13 cellular contexts compared by ENCODE assay signal in the genomic region with DNA sequence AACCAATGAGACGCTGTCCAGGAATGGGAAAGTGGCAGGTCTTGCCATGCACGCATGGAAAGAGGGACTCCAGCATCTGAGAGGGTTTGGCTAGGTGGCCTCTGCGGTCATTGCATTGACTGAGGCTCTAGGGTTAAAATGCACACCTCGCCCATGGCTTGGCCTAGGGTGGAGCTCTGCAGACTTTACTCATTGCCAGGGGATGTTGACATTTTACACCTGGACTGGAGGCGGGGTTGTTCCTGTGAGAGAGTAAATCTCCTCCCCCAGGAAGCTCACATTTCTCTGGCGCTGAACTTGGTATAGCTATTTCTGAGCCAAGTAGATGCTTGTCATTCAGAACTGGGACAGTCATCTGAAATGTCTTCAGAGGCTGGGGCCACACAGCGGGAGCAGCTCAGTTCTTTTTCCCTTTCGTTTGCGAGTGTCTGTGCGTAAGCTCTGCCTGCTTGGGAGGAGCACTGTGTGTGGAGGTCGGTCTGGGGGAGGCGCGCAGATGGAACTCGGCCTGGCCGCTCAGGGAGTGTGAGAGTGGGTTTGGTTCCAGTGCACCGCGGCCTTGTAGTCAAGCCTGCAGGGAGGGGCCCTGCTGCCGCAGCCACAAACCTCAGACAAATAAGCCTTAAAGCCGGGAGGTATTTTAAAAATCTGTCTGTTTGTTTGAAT.
A peak's percentile ranks its signal among the peaks of the same experiment; 100 is the strongest.
DNase-seq lines count a peak whose midpoint lies in the region; ATAC-seq and TF ChIP-seq lines count a peak whose summit lies in the region.
"Had no signal": no experiment of that assay in that cellular context is flagged by ENCODE, and none has a peak within 500 bp of the region (broad histone marks: within the 10 kb centered on the region; RNA-seq: fewer than 3 reads in every experiment).

No MANE protein-coding gene starts in this region.

- H3K27ac Mint-ChIP-seq in MCF 10A (ENCODE audit: low read depth, unreplicated experiment) (no peak overlapping the region), memory B cell (peak overlapping the region; percentile 78), natural killer cell (no peak overlapping the region)
- H3K27ac Mint-ChIP-seq: activated naive CD4-positive, alpha-beta T cell treated with anti-CD3 and anti-CD28 coated beads, Interleukin-2, amount 50 U/mL, for 24 hours had no signal

- no peaks in the 10 kb centered on the region for H3K27me3 ChIP-seq in breast epithelium
- H3K27me3 ChIP-seq in colonic mucosa: no peaks in the 10 kb centered on the region
- H3K27me3 ChIP-seq in testis: no peaks in the 10 kb centered on the region

- H3K4me1 ChIP-seq in breast epithelium: no peaks in the 10 kb centered on the region
- H3K4me1 ChIP-seq in colonic mucosa: no peaks in the 10 kb centered on the region
- H3K4me1 ChIP-seq in testis: peaks cover 6% of the 10 kb centered on the region

- no peak overlapping the region for H3K27ac ChIP-seq in breast epithelium
- H3K27ac ChIP-seq in colonic mucosa: peak overlapping the region; percentile 38
- peak overlapping the region in 1 of 2 donors; percentile 36 for H3K27ac ChIP-seq in testis
- H3K27ac ChIP-seq: SK-N-MC, VCaP had no signal

- TF ChIP-seq CTCF in MCF 10A (IDR thresholded peaks at IDR 0.05; ENCODE audit: unreplicated experiment) (no peak), breast epithelium (IDR thresholded peaks at IDR 0.05) (no peak), colonic mucosa (IDR thresholded peaks at IDR 0.05) (no peak), testis (IDR thresholded peaks at IDR 0.05) (no peak), natural killer cell (IDR thresholded peaks at IDR 0.05) (no peak)

- H3K9me3 Mint-ChIP-seq in MCF 10A (ENCODE audit: unreplicated experiment): no peaks in the 10 kb centered on the region
- no peaks in the 10 kb centered on the region for H3K9me3 Mint-ChIP-seq in memory B cell
- H3K9me3 Mint-ChIP-seq in natural killer cell: no peaks in the 10 kb centered on the region
- H3K9me3 Mint-ChIP-seq: activated naive CD4-positive, alpha-beta T cell treated with anti-CD3 and anti-CD28 coated beads, Interleukin-2, amount 50 U/mL, for 24 hours had no signal

- ATAC-seq in memory B cell (ENCODE audit: low read depth) (no peak), natural killer cell (no peak)

- H3K4me3 Mint-ChIP-seq in MCF 10A (ENCODE audit: unreplicated experiment) (no peak overlapping the region), memory B cell (peak overlapping the region; percentile 69), natural killer cell (no peak overlapping the region)
- H3K4me3 Mint-ChIP-seq: activated naive CD4-positive, alpha-beta T cell treated with anti-CD3 and anti-CD28 coated beads, Interleukin-2, amount 50 U/mL, for 24 hours had no signal

- WGBS in testis, 2 donors: 60 to 76% methylated on average over 16 to 19 of the region's 19 CpGs

- H3K4me1 Mint-ChIP-seq in MCF 10A (ENCODE audit: insufficient read depth, unreplicated experiment): no peaks in the 10 kb centered on the region
- peaks cover 8% of the 10 kb centered on the region for H3K4me1 Mint-ChIP-seq in memory B cell
- H3K4me1 Mint-ChIP-seq in natural killer cell: peaks cover 0 to 7% of the 10 kb centered on the region in 2 donors

- H3K27me3 Mint-ChIP-seq in MCF 10A (ENCODE audit: insufficient read depth, unreplicated experiment) (no peaks in the 10 kb centered on the region), memory B cell (no peaks in the 10 kb centered on the region), natural killer cell (ENCODE audit: low read depth in 2 of 2) (no peaks in the 10 kb centered on the region)
- H3K27me3 Mint-ChIP-seq: activated naive CD4-positive, alpha-beta T cell treated with anti-CD3 and anti-CD28 coated beads, Interleukin-2, amount 50 U/mL, for 24 hours had no signal

- intact Hi-C loops in MCF 10A (cut with micrococcal nuclease) (no loop called here), breast epithelium (cut with DNase I; ENCODE audit: low total_unique reads) (no loop called here), colonic mucosa (cut with DNase I) (no loop called here), testis (cut with DNase I; ENCODE audit: low total_unique reads) (no loop called here), natural killer cell (cut with micrococcal nuclease) (no loop called here)

- no peak for TF ChIP-seq POLR2A in breast epithelium (IDR thresholded peaks at IDR 0.05)
- no peak for TF ChIP-seq POLR2A in testis (IDR thresholded peaks at IDR 0.05)

- DNase-seq in MCF 10A (ENCODE audit: unreplicated experiment) (peak; percentile 69), breast epithelium (ENCODE audit: low spot score in 2 of 2) (no peak), colonic mucosa (peak; percentile 79), memory B cell (ENCODE audit: low spot score in 2 of 2) (no peak), testis (peak; percentile 55), NCI-H345 (lab: John Stamatoyannopoulos, UW) (no peak), natural killer cell (no peak), DMS153 (lab: John Stamatoyannopoulos, UW) (no peak)
- DNase-seq: DMS79, NCI-H524 had no signal

- no peaks in the 10 kb centered on the region for H3K9me3 ChIP-seq in breast epithelium
- no peaks in the 10 kb centered on the region for H3K9me3 ChIP-seq in colonic mucosa
- H3K9me3 ChIP-seq in testis: no peaks in the 10 kb centered on the region

- H3K36me3 Mint-ChIP-seq in MCF 10A (ENCODE audit: insufficient read depth, unreplicated experiment) (peaks cover 92% of the 10 kb centered on the region), memory B cell (peaks cover 21% of the 10 kb centered on the region), natural killer cell (peaks cover 17% of the 10 kb centered on the region)

- POLR2A ChIA-PET in MCF 10A (lab: Yijun Ruan, JAX): no interaction called here

- H3K4me3 ChIP-seq in breast epithelium (no peak overlapping the region), colonic mucosa (no peak overlapping the region), testis (no peak overlapping the region)
- H3K4me3 ChIP-seq: SK-N-MC had no signal

- CTCF ChIA-PET in MCF 10A (lab: Yijun Ruan, JAX): interaction anchor here (0.5 to 1.3 kb wide), 5 partner anchors 20 to 564 kb away, joined by 3 to 6 read pairs (median 4); no protein-coding TSS in a partner anchor

- H3K36me3 ChIP-seq in breast epithelium: no peaks in the 10 kb centered on the region
- H3K36me3 ChIP-seq in colonic mucosa: peaks cover 4% of the 10 kb centered on the region
- no peaks in the 10 kb centered on the region for H3K36me3 ChIP-seq in testis (ENCODE audit: low read depth, missing control alignments)

- no TSS peak for BruUV-seq in MCF 10A (replicated peaks; lab: Mats Ljungman, UMichigan)

- no peak overlapping the region for H3K9ac ChIP-seq in colonic mucosa (ENCODE audit: low read depth in 2 of 2, low read length in 2 of 2)

Comparison
In these comparisons a context has a peak if more than half of its experiments do, and no peak if none do; other contexts are left out.
1. DNase-seq: peak in MCF 10A (single experiment), colonic mucosa (single experiment) and testis (single experiment); none in breast epithelium (0 of 2), memory B cell (0 of 2), NCI-H345 (single experiment), natural killer cell (single experiment) and DMS153 (single experiment).